32 cellular contexts compared by ENCODE assay signal in genomic region chr20:53983401-53983800, GRCh38.
"Had no signal": no experiment of that assay in that cellular context is flagged by ENCODE, and none has a peak within 500 bp of the region (broad histone marks: within the 10 kb centered on the region; RNA-seq: fewer than 3 reads in every experiment).

No MANE protein-coding gene starts in this region.

- DNase-seq: activated B cell treated with CpG ODN at 0.5 μM for 24 hours; activated CD4-positive, alpha-beta memory T cell treated with anti-CD3 and anti-CD28 coated beads for 36 hours; activated CD4-positive, alpha-beta T cell treated with anti-CD3 and anti-CD28 coated beads for 48 hours; activated CD8-positive, alpha-beta memory T cell treated with anti-CD3 and anti-CD28 coated beads, Interleukin-2, amount 10 ng/mL, durations not matched to agents 7 days and 5 days; activated CD8-positive, alpha-beta memory T cell treated with anti-CD3 and anti-CD28 coated beads, Interleukin-2, amount 50 U/mL, for 4 hours; activated CD8-positive, alpha-beta T cell treated with anti-CD3 and anti-CD28 coated beads, Interleukin-2, amount 10 ng/mL, durations not matched to agents 7 days and 5 days; activated effector memory CD4-positive, alpha-beta T cell treated with anti-CD3 and anti-CD28 coated beads, Interleukin-2, amount 50 U/mL, for 16 hours; activated naive CD4-positive, alpha-beta T cell treated with anti-CD3 and anti-CD28 coated beads for 36 hours; activated naive CD8-positive, alpha-beta T cell treated with anti-CD3 and anti-CD28 coated beads for 36 hours; activated naive CD8-positive, alpha-beta T cell treated with anti-CD3 and anti-CD28 coated beads, Interleukin-2, amount 50 U/mL, for 24 hours; activated T-cell treated with anti-CD3 and anti-CD28 coated beads, Interleukin-2, amount 50 U/mL, for 1 hour; activated T-cell treated with anti-CD3 and anti-CD28 coated beads, Interleukin-2, amount 50 U/mL, for 48 hours; adrenal gland; amygdala; aorta; central memory CD4-positive, alpha-beta T cell; cerebellar nuclear complex; colonic mucosa; effector CD8-positive, alpha-beta T cell; esophagus squamous epithelium; foreskin fibroblast; head of caudate nucleus; T-helper 1 cell; T-helper 17 cell; T1000; WERI-Rb-1 had no signal

- FAIRE-seq: endothelial cell of umbilical vein, frontal cortex had no signal

- ATAC-seq: activated CD4-positive, CD25-positive, alpha-beta regulatory T cell treated with anti-CD3 and anti-CD28 coated beads, Interleukin-2, amount 50 U/mL, for 24 hours; activated CD8-positive, alpha-beta memory T cell treated with anti-CD3 and anti-CD28 coated beads, Interleukin-2, amount 10 ng/mL, durations not matched to agents 7 days and 5 days; activated CD8-positive, alpha-beta T cell treated with anti-CD3 and anti-CD28 coated beads, Interleukin-2, amount 10 ng/mL, durations not matched to agents 7 days and 5 days; activated naive CD8-positive, alpha-beta T cell treated with anti-CD3 and anti-CD28 coated beads, Interleukin-2, amount 50 U/mL, for 24 hours; T-helper 17 cell had no signal

- H3K4me1 ChIP-seq: adrenal gland, breast epithelium, colonic mucosa, esophagus squamous epithelium had no signal

- H3K27ac ChIP-seq: adrenal gland, cardiac muscle cell, colonic mucosa, epithelial cell of prostate, WERI-Rb-1 had no signal

- H3K27me3 ChIP-seq: breast epithelium, cardiac muscle cell, colonic mucosa had no signal

- H3K9me3 ChIP-seq: adrenal gland, breast epithelium, colonic mucosa, esophagus squamous epithelium had no signal

- H3K36me3 ChIP-seq: adrenal gland, breast epithelium, cardiac muscle cell, colonic mucosa, esophagus squamous epithelium, WERI-Rb-1 had no signal

- H3K4me3 ChIP-seq: adrenal gland, breast epithelium, cardiac muscle cell, colonic mucosa, esophagus squamous epithelium had no signal
